1 cellular context compared by ENCODE assay signal in genomic region chr11:86955674-86956522, GRCh38.
TF ChIP-seq lines count a peak whose summit lies in the region.

No MANE protein-coding gene starts in this region.

TF ChIP-seq in HepG2, 621 proteins besides CTCF, POLR2A, EP300 and RAD21 (continued from another document and continues in another):
- TF ChIP-seq TFE3 (CRISPR knock-in tag; IDR thresholded peaks at IDR 0.05) = no peak
- no peak for TF ChIP-seq NFRKB (IDR thresholded peaks at IDR 0.05)
- TF ChIP-seq TFDP1 (CRISPR knock-in tag; IDR thresholded peaks at IDR 0.05; ENCODE audit: borderline replicate concordance) = peak; percentile 42; the same call in 1 of the 2 replicates
- no peak for TF ChIP-seq ZNF549 (CRISPR knock-in tag; IDR thresholded peaks at IDR 0.05)
- peak; percentile 49; the same call in 1 of the 2 replicates for TF ChIP-seq ZSCAN5A (CRISPR knock-in tag; IDR thresholded peaks at IDR 0.05; ENCODE audit: borderline replicate concordance)
- TF ChIP-seq IRF1 (CRISPR knock-in tag; IDR thresholded peaks at IDR 0.05; ENCODE audit: low read depth) = no peak
- TF ChIP-seq CC2D1A (CRISPR knock-in tag; IDR thresholded peaks at IDR 0.05) = no peak
- no peak for TF ChIP-seq HNF4G (IDR thresholded peaks at IDR 0.05; ENCODE audit: borderline replicate concordance, low read depth, low read length)
- peak; percentile 28; the same call in 1 of the 2 replicates for TF ChIP-seq HNF4G (CRISPR knock-in tag; IDR thresholded peaks at IDR 0.05; ENCODE audit: borderline replicate concordance, low read depth)
- TF ChIP-seq PRDM10 (CRISPR knock-in tag; IDR thresholded peaks at IDR 0.05; ENCODE audit: low read depth) = peak; percentile 60; the same call in 1 of the 2 replicates
- TF ChIP-seq ZSCAN29 (CRISPR knock-in tag; conservative IDR thresholded peaks at IDR 0.05) = peak; percentile 47; the same call in 1 of the 2 replicates
- TF ChIP-seq ZSCAN25 (CRISPR knock-in tag; IDR thresholded peaks at IDR 0.05) = peak; percentile 52; the same call in 1 of the 2 replicates
- 0 out of 2 replicates have a peak, but pooled peaks have one; percentile 17 for TF ChIP-seq ARNT2 (CRISPR knock-in tag; IDR thresholded peaks at IDR 0.05; ENCODE audit: low read depth)
- TF ChIP-seq ZNF709 (CRISPR knock-in tag; IDR thresholded peaks at IDR 0.05) = 0 out of 2 replicates have a peak, but pooled peaks have one; percentile 62
- TF ChIP-seq ZNF552 (CRISPR knock-in tag; IDR thresholded peaks at IDR 0.05; ENCODE audit: borderline replicate concordance) = 0 out of 2 replicates have a peak, but pooled peaks have one; percentile 63
- TF ChIP-seq ZNF839 (CRISPR knock-in tag; IDR thresholded peaks at IDR 0.05; ENCODE audit: borderline replicate concordance) = no peak
- peak; percentile 35; the same call in 1 of the 2 replicates for TF ChIP-seq CEBPB (IDR thresholded peaks at IDR 0.05; ENCODE audit: borderline replicate concordance, low read depth, low read length)
- TF ChIP-seq BORCS8-MEF2B (CRISPR knock-in tag; IDR thresholded peaks at IDR 0.05) = peak; percentile 74
- TF ChIP-seq ISX (CRISPR knock-in tag; conservative IDR thresholded peaks at IDR 0.05) = no peak
- no peak; the same call in 1 of the 2 replicates for TF ChIP-seq SPEN (CRISPR knock-in tag; IDR thresholded peaks at IDR 0.05; ENCODE audit: low read depth)
- TF ChIP-seq AGO2 (optimal IDR thresholded peaks at IDR 0.05; ENCODE audit: low read depth, low read length) = peak; percentile 68
- no peak for TF ChIP-seq SP1 (IDR thresholded peaks at IDR 0.05)
- TF ChIP-seq SP1 (CRISPR knock-in tag; IDR thresholded peaks at IDR 0.05) = no peak; the same call in 1 of the 2 replicates
- no peak for TF ChIP-seq ZNF253 (CRISPR knock-in tag; IDR thresholded peaks at IDR 0.05; ENCODE audit: borderline replicate concordance)
- TF ChIP-seq RELA (CRISPR knock-in tag; IDR thresholded peaks at IDR 0.05) = no peak
- no peak for TF ChIP-seq NPAS2 (CRISPR knock-in tag; IDR thresholded peaks at IDR 0.05; ENCODE audit: borderline replicate concordance)
- TF ChIP-seq ZNF343 (CRISPR knock-in tag; IDR thresholded peaks at IDR 0.05) = 0 out of 2 replicates have a peak, but pooled peaks have one; percentile 44
- TF ChIP-seq ZNF282 (IDR thresholded peaks at IDR 0.05; ENCODE audit: partially characterized antibody) = no peak
- TF ChIP-seq ZNF280B (CRISPR knock-in tag; IDR thresholded peaks at IDR 0.05; ENCODE audit: borderline replicate concordance) = no peak
- peak; percentile 74 for TF ChIP-seq RBFOX2 (IDR thresholded peaks at IDR 0.05; ENCODE audit: low read depth, low read length)
- no peak for TF ChIP-seq ZNF143 (CRISPR knock-in tag; IDR thresholded peaks at IDR 0.05)
- TF ChIP-seq SRSF1 (optimal IDR thresholded peaks at IDR 0.05; ENCODE audit: low read depth, low read length) = no peak
- no peak for TF ChIP-seq HMG20A (CRISPR knock-in tag; IDR thresholded peaks at IDR 0.05; ENCODE audit: borderline replicate concordance)
- no peak; the same call in 1 of the 2 replicates for TF ChIP-seq ZBTB2 (CRISPR knock-in tag; IDR thresholded peaks at IDR 0.05; ENCODE audit: low read depth)
- 0 out of 2 replicates have a peak, but pooled peaks have one; percentile 41 for TF ChIP-seq CHD2 (IDR thresholded peaks at IDR 0.05; ENCODE audit: low read depth, low read length)
- peak; percentile 75; the same call in 1 of the 2 replicates for TF ChIP-seq SNAPC5 (CRISPR knock-in tag; IDR thresholded peaks at IDR 0.05; ENCODE audit: borderline replicate concordance)
- TF ChIP-seq E2F1 (CRISPR knock-in tag; IDR thresholded peaks at IDR 0.05) = no peak
- TF ChIP-seq ZBTB21 (CRISPR knock-in tag; IDR thresholded peaks at IDR 0.05) = no peak; the same call in 1 of the 2 replicates
- TF ChIP-seq ATF2 (CRISPR knock-in tag; IDR thresholded peaks at IDR 0.05) = no peak; the same call in 1 of the 2 replicates
- no peak; the same call in 1 of the 2 replicates for TF ChIP-seq PRDM15 (CRISPR knock-in tag; IDR thresholded peaks at IDR 0.05)
- no peak for TF ChIP-seq ZNF367 (CRISPR knock-in tag; IDR thresholded peaks at IDR 0.05; ENCODE audit: borderline replicate concordance)
- no peak for TF ChIP-seq ZNF674 (CRISPR knock-in tag; IDR thresholded peaks at IDR 0.05; ENCODE audit: low read depth)
- TF ChIP-seq SRF (IDR thresholded peaks at IDR 0.05; ENCODE audit: low read depth, low read length) = no peak
- no peak; the same call in 1 of the 2 replicates for TF ChIP-seq RFXAP (CRISPR knock-in tag; IDR thresholded peaks at IDR 0.05; ENCODE audit: borderline replicate concordance)
